11 cellular contexts compared by ENCODE assay signal in genomic region chr5:160539431-160539830, GRCh38.
A peak's percentile ranks its signal among the peaks of the same experiment; 100 is the strongest.
DNase-seq lines count a peak whose midpoint lies in the region; ATAC-seq lines count a peak whose summit lies in the region.
"Had no signal": no experiment of that assay in that cellular context is flagged by ENCODE, and none has a peak within 500 bp of the region (broad histone marks: within the 10 kb centered on the region; RNA-seq: fewer than 3 reads in every experiment).

No MANE protein-coding gene starts in this region.

- ATAC-seq in GM18909 (IDR thresholded peaks at IDR 0.05; ENCODE audit: poor library complexity, unreplicated experiment) (peak; percentile 59), HG02763 (IDR thresholded peaks at IDR 0.05; ENCODE audit: unreplicated experiment) (no peak), GM18861 (IDR thresholded peaks at IDR 0.05; ENCODE audit: unreplicated experiment) (no peak)
- ATAC-seq: CD8-positive, alpha-beta T cell; GM12878 had no signal

- no peak overlapping the region for H3K27ac ChIP-seq in substantia nigra (ENCODE audit: low read depth, low read length, poor library complexity, severe bottlenecking)

- DNase-seq in DMS79 treated with DMSO at 0.1 percent for 48 hours (lab: John Stamatoyannopoulos, UW), result peak; percentile 63
- DNase-seq in M059J (ENCODE audit: low read depth), result peak; percentile 70
- DNase-seq in kidney glomerular epithelial cell (lab: John Stamatoyannopoulos, UW), result peak; percentile 84
- no peak for DNase-seq in dedifferentiated amniotic fluid mesenchymal stem cell (ENCODE audit: extremely low spot score)
- DNase-seq in substantia nigra (lab: John Stamatoyannopoulos, UW), result no peak
- DNase-seq: CD8-positive, alpha-beta T cell; NCI-H774 had no signal

Comparison
In these comparisons a context has a peak if more than half of its experiments do, and no peak if none do; other contexts are left out.
1. DNase-seq: peak in DMS79 treated with DMSO at 0.1 percent for 48 hours (single experiment), M059J (single experiment) and kidney glomerular epithelial cell (single experiment); none in dedifferentiated amniotic fluid mesenchymal stem cell (single experiment) and substantia nigra (0 of 49).